In genomic region chr10:103448751-103449150, GRCh38 we compare ENCODE assay signal across 10 cellular contexts. TPM values are rescaled to one million over a fixed set of nuclear protein-coding genes. Genes with fewer than 3 reads are reported as not detected.
DNase-seq lines count a peak whose midpoint lies in the region; ATAC-seq, FAIRE-seq and TF ChIP-seq lines count a peak whose summit lies in the region.
"Had no signal": no experiment of that assay in that cellular context is flagged by ENCODE, and none has a peak within 500 bp of the region (broad histone marks: within the 10 kb centered on the region; RNA-seq: fewer than 3 reads in every experiment).

No MANE protein-coding gene starts in this region.

- TF ChIP-seq POLR2A in GM12891 (IDR thresholded peaks at IDR 0.05; ENCODE audit: low read depth, low read length): no peak

- FAIRE-seq in GM12891 (lab: Jason Lieb, UNC): no peak

- DNase-seq in AG04450 (ENCODE audit: low read depth, low spot score) (peak; percentile 43), LoVo (ENCODE audit: low spot score) (peak; percentile 9), coronary artery (ENCODE audit: low spot score) (no peak), myocyte (ENCODE audit: low read depth) (peak; percentile 90), superior temporal gyrus (ENCODE audit: extremely low spot score) (no peak), GM12891 (ENCODE audit: insufficient read length, low spot score) (no peak)
- DNase-seq in stimulated activated CD4-positive, alpha-beta T cell treated with anti-CD3 and anti-CD28 coated beads, Interleukin-1b, Interleukin-23, amount 100 ng/mL, for 48 hours: no peak

- POLR2A ChIA-PET in AG04450 (lab: Yijun Ruan, JAX): interaction anchor here (0.6 to 0.7 kb wide), 2 partner anchors 19 to 56 kb away, joined by 4 read pairs; no protein-coding TSS in a partner anchor

- H3K4me3 ChIP-seq in AG04450 (ENCODE audit: low read depth, low read length): no peak overlapping the region
- H3K4me3 ChIP-seq in coronary artery: peak overlapping the region; percentile 90

- TF ChIP-seq CTCF in AG04450 (IDR thresholded peaks at IDR 0.05; ENCODE audit: low read depth, low read length) (no peak), coronary artery (IDR thresholded peaks at IDR 0.05) (no peak)

- H3K27me3 ChIP-seq in AG04450 (ENCODE audit: control insufficient read depth, insufficient read depth, low read length): no peaks in the 10 kb centered on the region

- CTCF ChIA-PET in AG04450 (lab: Charles Lee): no interaction called here

- H3K27ac ChIP-seq in AG04450 (ENCODE audit: low read depth, low read length) (no peak overlapping the region), coronary artery (peak overlapping the region; percentile 87 to 96)

- ATAC-seq in HG03095 (IDR thresholded peaks at IDR 0.05; ENCODE audit: unreplicated experiment): no peak

- H3K9me3 ChIP-seq in AG04450 (ENCODE audit: control insufficient read depth, insufficient read depth, low read length): no peaks in the 10 kb centered on the region; the same call in 1 of the 2 replicates

TF ChIP-seq in GM12891, 5 proteins besides CTCF, POLR2A, EP300 and RAD21:
- TF ChIP-seq SPI1 (IDR thresholded peaks at IDR 0.05; ENCODE audit: low read depth, low read length) (no peak), TAF1 (IDR thresholded peaks at IDR 0.05; ENCODE audit: low read depth, low read length) (no peak), PAX5 (IDR thresholded peaks at IDR 0.05; ENCODE audit: insufficient read depth, low read length, severe bottlenecking) (no peak), POLR2AphosphoS5 (IDR thresholded peaks at IDR 0.05; ENCODE audit: low read depth, low read length) (no peak), POU2F2 (IDR thresholded peaks at IDR 0.05; ENCODE audit: low read depth, low read length) (no peak)
TF ChIP-seq in GM12891: peak in this region for 0.

RNA-seq across cellular contexts. Expression of gene CALHM2, which starts 3.4 kb away (rescaled TPM):
- polyA plus RNA-seq in AG04450 (2011; rRNA removed): 9.2 and 11.3 TPM in 2 replicates
- polyA minus RNA-seq in AG04450 (2011; rRNA and poly(A)+ RNA removed): 7.3 and 12.9 TPM in 2 replicates
- total RNA-seq in myocyte: 19.8 and 24.8 TPM in 2 replicates
- polyA plus RNA-seq in myocyte (2012): 38.1 TPM
- polyA plus RNA-seq in GM12891 (2012; ENCODE audit: low read depth, missing spikeins): 5.1 TPM
- total RNA-seq: neural crest cell had no signal

RNA-seq across cellular contexts. Expression of gene CALHM1, which starts 9.9 kb away (rescaled TPM):
- not detected in 2 replicates for polyA plus RNA-seq in AG04450 (2011; rRNA removed)
- not detected in 2 replicates for polyA minus RNA-seq in AG04450 (2011; rRNA and poly(A)+ RNA removed)
- 0.31 TPM in 1 of 2 replicates, not detected in the other for total RNA-seq in myocyte
- 0.15 TPM for polyA plus RNA-seq in myocyte (2012)
- polyA plus RNA-seq in GM12891 (2012; ENCODE audit: low read depth, missing spikeins): 0.32 TPM
- total RNA-seq: neural crest cell had no signal
- polyA plus RNA-seq: adipose tissue had no signal

RNA-seq across cellular contexts. Expression of gene CALHM3, which starts 30.3 kb away (rescaled TPM):
- polyA plus RNA-seq in AG04450 (2011; rRNA removed): not detected in 2 replicates
- not detected in 2 replicates for polyA minus RNA-seq in AG04450 (2011; rRNA and poly(A)+ RNA removed)
- not detected in 2 replicates for total RNA-seq in myocyte
- 0.08 TPM for polyA plus RNA-seq in myocyte (2012)
- 0.17 TPM for polyA plus RNA-seq in GM12891 (2012; ENCODE audit: low read depth, missing spikeins)
- total RNA-seq: neural crest cell had no signal

RNA-seq across cellular contexts. Expression of gene NEURL1, which starts 44.8 kb away (rescaled TPM):
- polyA plus RNA-seq in AG04450 (2011; rRNA removed): 0.67 and 0.82 TPM in 2 replicates
- polyA minus RNA-seq in AG04450 (2011; rRNA and poly(A)+ RNA removed): 0.65 and 0.97 TPM in 2 replicates
- 10.6 and 12.1 TPM in 2 replicates for total RNA-seq in myocyte
- polyA plus RNA-seq in myocyte (2012): 5.4 TPM
- 1.1 TPM for polyA plus RNA-seq in GM12891 (2012; ENCODE audit: low read depth, missing spikeins)

RNA-seq across cellular contexts. Expression of gene PDCD11, which starts 52.3 kb away (rescaled TPM):
- polyA plus RNA-seq in AG04450 (2011; rRNA removed): 18.5 and 21.9 TPM in 2 replicates
- polyA minus RNA-seq in AG04450 (2011; rRNA and poly(A)+ RNA removed): 59.4 and 61.4 TPM in 2 replicates
- 30.6 and 32.3 TPM in 2 replicates for total RNA-seq in myocyte
- polyA plus RNA-seq in myocyte (2012): 19.8 TPM
- 28.8 TPM for polyA plus RNA-seq in GM12891 (2012; ENCODE audit: low read depth, missing spikeins)

Comparison
In these comparisons a context has a peak if more than half of its experiments do, and no peak if none do; other contexts are left out.
1. DNase-seq: peak in AG04450 (single experiment), LoVo (single experiment) and myocyte (single experiment); none in coronary artery (single experiment), superior temporal gyrus (single experiment), stimulated activated CD4-positive, alpha-beta T cell treated with anti-CD3 and anti-CD28 coated beads, Interleukin-1b, Interleukin-23, amount 100 ng/mL, for 48 hours (single experiment) and GM12891 (single experiment).